Comparison of ENCODE assay signal across 1 cellular context in genomic region chr4:109125084-109125483, GRCh38.
TF ChIP-seq lines count a peak whose summit lies in the region.

No MANE protein-coding gene starts in this region.

TF ChIP-seq in K562, 482 proteins besides CTCF, POLR2A, EP300 and RAD21 (continued from another document and continues in another):
- TF ChIP-seq CLOCK (CRISPR knock-in tag; IDR thresholded peaks at IDR 0.05; ENCODE audit: borderline replicate concordance), result no peak
- no peak for TF ChIP-seq TCF7 (IDR thresholded peaks at IDR 0.05; ENCODE audit: borderline replicate concordance)
- no peak for TF ChIP-seq ZNF398 (CRISPR knock-in tag; IDR thresholded peaks at IDR 0.05)
- TF ChIP-seq POLR2G (IDR thresholded peaks at IDR 0.05; ENCODE audit: low read depth, low read length), result no peak
- no peak for TF ChIP-seq RBM34 (IDR thresholded peaks at IDR 0.05; ENCODE audit: borderline replicate concordance, insufficient read depth, low read length)
- no peak for TF ChIP-seq ESRRA (IDR thresholded peaks at IDR 0.05; ENCODE audit: borderline replicate concordance, low read depth)
- TF ChIP-seq HDAC2 (IDR thresholded peaks at IDR 0.05), result no peak
- TF ChIP-seq HOXB6 (CRISPR knock-in tag; IDR thresholded peaks at IDR 0.05; ENCODE audit: borderline replicate concordance), result no peak
- no peak for TF ChIP-seq NUFIP1 (IDR thresholded peaks at IDR 0.05; ENCODE audit: partially characterized antibody)
- no peak for TF ChIP-seq RBM17 (IDR thresholded peaks at IDR 0.05; ENCODE audit: borderline replicate concordance, low read depth, low read length)
- TF ChIP-seq SPI1 (IDR thresholded peaks at IDR 0.05; ENCODE audit: borderline replicate concordance, low read depth, low read length), result 0 out of 2 replicates have a peak, but pooled peaks have one; percentile 36
- peak; percentile 68 for TF ChIP-seq ATF3 (IDR thresholded peaks at IDR 0.05)
- no peak for TF ChIP-seq ATF3 (CRISPR knock-in tag; conservative IDR thresholded peaks at IDR 0.05)
- TF ChIP-seq NR2F6 (CRISPR knock-in tag; IDR thresholded peaks at IDR 0.05), result no peak
- no peak for TF ChIP-seq AFF4 (CRISPR knock-in tag; IDR thresholded peaks at IDR 0.05)
- no peak for TF ChIP-seq KLF6 (CRISPR knock-in tag; IDR thresholded peaks at IDR 0.05; ENCODE audit: borderline replicate concordance)
- peak; percentile 46 for TF ChIP-seq SMARCA4 (IDR thresholded peaks at IDR 0.05)
- no peak for TF ChIP-seq CBX5 (IDR thresholded peaks at IDR 0.05; ENCODE audit: borderline replicate concordance, low read depth)
- no peak for TF ChIP-seq ZNF592 (IDR thresholded peaks at IDR 0.05)
- 0 out of 2 replicates have a peak, but pooled peaks have one; percentile 6 for TF ChIP-seq TEAD4 (IDR thresholded peaks at IDR 0.05; ENCODE audit: low read length)
- no peak for TF ChIP-seq TEAD4 (CRISPR knock-in tag; IDR thresholded peaks at IDR 0.05; ENCODE audit: borderline replicate concordance)
- no peak for TF ChIP-seq E2F4 (CRISPR knock-in tag; IDR thresholded peaks at IDR 0.05; ENCODE audit: low read depth)
- no peak for TF ChIP-seq MECOM (CRISPR knock-in tag; IDR thresholded peaks at IDR 0.05)
- TF ChIP-seq RBFOX2 (IDR thresholded peaks at IDR 0.05; ENCODE audit: low read depth, low read length), result no peak
- TF ChIP-seq, protein P1, sequence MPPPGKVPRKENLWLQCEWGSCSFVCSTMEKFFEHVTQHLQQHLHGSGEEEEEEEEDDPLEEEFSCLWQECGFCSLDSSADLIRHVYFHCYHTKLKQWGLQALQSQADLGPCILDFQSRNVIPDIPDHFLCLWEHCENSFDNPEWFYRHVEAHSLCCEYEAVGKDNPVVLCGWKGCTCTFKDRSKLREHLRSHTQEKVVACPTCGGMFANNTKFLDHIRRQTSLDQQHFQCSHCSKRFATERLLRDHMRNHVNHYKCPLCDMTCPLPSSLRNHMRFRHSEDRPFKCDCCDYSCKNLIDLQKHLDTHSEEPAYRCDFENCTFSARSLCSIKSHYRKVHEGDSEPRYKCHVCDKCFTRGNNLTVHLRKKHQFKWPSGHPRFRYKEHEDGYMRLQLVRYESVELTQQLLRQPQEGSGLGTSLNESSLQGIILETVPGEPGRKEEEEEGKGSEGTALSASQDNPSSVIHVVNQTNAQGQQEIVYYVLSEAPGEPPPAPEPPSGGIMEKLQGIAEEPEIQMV (tag; conservative IDR thresholded peaks at IDR 0.05; ENCODE audit: low read depth), result no peak
- no peak for TF ChIP-seq MAZ (CRISPR knock-in tag; conservative IDR thresholded peaks at IDR 0.05 in 1 of 2, IDR thresholded peaks at IDR 0.05 in 1 of 2)
- no peak for TF ChIP-seq SNRNP70 (optimal IDR thresholded peaks at IDR 0.05; ENCODE audit: low read depth, low read length)
- no peak for TF ChIP-seq GATA2 (CRISPR knock-in tag; IDR thresholded peaks at IDR 0.05)
- peak; percentile 82 for TF ChIP-seq MAFG (tag; conservative IDR thresholded peaks at IDR 0.05)
- TF ChIP-seq, protein P2, sequence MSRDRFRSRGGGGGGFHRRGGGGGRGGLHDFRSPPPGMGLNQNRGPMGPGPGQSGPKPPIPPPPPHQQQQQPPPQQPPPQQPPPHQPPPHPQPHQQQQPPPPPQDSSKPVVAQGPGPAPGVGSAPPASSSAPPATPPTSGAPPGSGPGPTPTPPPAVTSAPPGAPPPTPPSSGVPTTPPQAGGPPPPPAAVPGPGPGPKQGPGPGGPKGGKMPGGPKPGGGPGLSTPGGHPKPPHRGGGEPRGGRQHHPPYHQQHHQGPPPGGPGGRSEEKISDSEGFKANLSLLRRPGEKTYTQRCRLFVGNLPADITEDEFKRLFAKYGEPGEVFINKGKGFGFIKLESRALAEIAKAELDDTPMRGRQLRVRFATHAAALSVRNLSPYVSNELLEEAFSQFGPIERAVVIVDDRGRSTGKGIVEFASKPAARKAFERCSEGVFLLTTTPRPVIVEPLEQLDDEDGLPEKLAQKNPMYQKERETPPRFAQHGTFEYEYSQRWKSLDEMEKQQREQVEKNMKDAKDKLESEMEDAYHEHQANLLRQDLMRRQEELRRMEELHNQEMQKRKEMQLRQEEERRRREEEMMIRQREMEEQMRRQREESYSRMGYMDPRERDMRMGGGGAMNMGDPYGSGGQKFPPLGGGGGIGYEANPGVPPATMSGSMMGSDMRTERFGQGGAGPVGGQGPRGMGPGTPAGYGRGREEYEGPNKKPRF (IDR thresholded peaks at IDR 0.05; ENCODE audit: low read depth, low read length), result no peak
- TF ChIP-seq ZBTB1 (CRISPR knock-in tag; IDR thresholded peaks at IDR 0.05; ENCODE audit: borderline replicate concordance, low read depth), result no peak
- TF ChIP-seq POLR3G (IDR thresholded peaks at IDR 0.05; ENCODE audit: extremely low read depth, insufficient read length, insufficient replicate concordance), result no peak
- TF ChIP-seq MLLT1 (IDR thresholded peaks at IDR 0.05), result no peak
- TF ChIP-seq MAFK (IDR thresholded peaks at IDR 0.05; ENCODE audit: low read length), result peak; percentile 50; the same call in 1 of the 2 replicates
- 0 out of 4 replicates have a peak, but pooled peaks of 1 of the 2 experiments have one; percentile 20 for TF ChIP-seq KDM1A (IDR thresholded peaks at IDR 0.05)
- no peak for TF ChIP-seq DACH1 (IDR thresholded peaks at IDR 0.05; ENCODE audit: partially characterized antibody)
- no peak for TF ChIP-seq ZNF586 (CRISPR knock-in tag; conservative IDR thresholded peaks at IDR 0.05)
- no peak for TF ChIP-seq TBP (optimal IDR thresholded peaks at IDR 0.05; ENCODE audit: low read depth, low read length)
- TF ChIP-seq BDP1 (IDR thresholded peaks at IDR 0.05; ENCODE audit: insufficient read depth, insufficient read length), result no peak
- no peak for TF ChIP-seq ZNF3 (CRISPR knock-in tag; IDR thresholded peaks at IDR 0.05)
- TF ChIP-seq, protein P3, sequence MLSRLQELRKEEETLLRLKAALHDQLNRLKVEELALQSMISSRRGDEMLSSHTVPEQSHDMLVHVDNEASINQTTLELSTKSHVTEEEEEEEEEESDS (CRISPR knock-in tag; IDR thresholded peaks at IDR 0.05), result no peak
- TF ChIP-seq NCOA1 (IDR thresholded peaks at IDR 0.05; ENCODE audit: low read depth), result no peak
- no peak for TF ChIP-seq PTTG1 (tag; IDR thresholded peaks at IDR 0.05; ENCODE audit: low read depth)
- TF ChIP-seq BHLHE40 (IDR thresholded peaks at IDR 0.05; ENCODE audit: low read length), result no peak
- TF ChIP-seq PCBP1 (IDR thresholded peaks at IDR 0.05; ENCODE audit: low read depth, low read length, poor library complexity, severe bottlenecking), result no peak
